18 cellular contexts compared by ENCODE assay signal in genomic region chr13:94325660-94326059, GRCh38.
DNase-seq lines count a peak whose midpoint lies in the region; ATAC-seq, FAIRE-seq and TF ChIP-seq lines count a peak whose summit lies in the region.
"Had no signal": no experiment of that assay in that cellular context is flagged by ENCODE, and none has a peak within 500 bp of the region (broad histone marks: within the 10 kb centered on the region; RNA-seq: fewer than 3 reads in every experiment).

No MANE protein-coding gene starts in this region.

- no peak for DNase-seq in right lobe of liver
- peak; percentile 25 for DNase-seq in astrocyte of the hippocampus (ENCODE audit: low read depth, low spot score)
- no peak for DNase-seq in mesothelial cell of epicardium (ENCODE audit: low spot score in 2 of 2, unreplicated experiment in 2 of 2)
- DNase-seq in urothelium cell line (ENCODE audit: low spot score) = peak; percentile 30
- no peak for DNase-seq in foreskin fibroblast
- DNase-seq: amygdala; cerebellar nuclear complex; DMS79; foreskin melanocyte; naive thymus-derived CD8-positive, alpha-beta T cell; NCI-H1417 treated with DMSO at 0.1 percent for 48 hours; NCI-H446; stimulated activated naive CD4-positive, alpha-beta T cell; WERI-Rb-1 had no signal

- TF ChIP-seq RAD21 in liver (IDR thresholded peaks at IDR 0.05) = peak in 1 of 2 donors; percentile 34

- WGBS in liver = 89% methylated on average over 6 of the region's 6 CpGs
- WGBS in right lobe of liver (ENCODE audit: insufficient coverage, low coverage, low lambda C conversion rate, missing lambda C conversion rate) = 90% methylated on average over 4 of the region's 6 CpGs

- TF ChIP-seq POLR2A in right lobe of liver (IDR thresholded peaks at IDR 0.05) = no peak

- H3K27ac ChIP-seq in liver (ENCODE audit: low read depth in 1 of 2, low read length in 2 of 2) = no peak overlapping the region
- no peak overlapping the region for H3K27ac ChIP-seq in right lobe of liver
- H3K27ac ChIP-seq: WERI-Rb-1 had no signal

- H3K27me3 Mint-ChIP-seq in mesothelial cell of epicardium (ENCODE audit: low read depth) = no peaks in the 10 kb centered on the region
- H3K27me3 Mint-ChIP-seq: activated T-helper 17 cell treated with anti-CD3 and anti-CD28 coated beads, Interleukin-2, amount 50 U/mL, for 72 hours had no signal

- peak overlapping the region; percentile 35 for H3K27ac Mint-ChIP-seq in mesothelial cell of epicardium
- H3K27ac Mint-ChIP-seq: activated T-helper 17 cell treated with anti-CD3 and anti-CD28 coated beads, Interleukin-2, amount 50 U/mL, for 72 hours had no signal

- H3K36me3 ChIP-seq in liver (ENCODE audit: control insufficient read depth in 4 of 4, insufficient read depth in 3 of 4, low read depth in 1 of 4, low read length in 3 of 4) (no peaks in the 10 kb centered on the region), right lobe of liver (no peaks in the 10 kb centered on the region)

- H3K9me3 ChIP-seq in liver (ENCODE audit: control insufficient read depth in 4 of 4, low read length in 3 of 4) (no peaks in the 10 kb centered on the region), right lobe of liver (no peaks in the 10 kb centered on the region)

- H3K4me1 Mint-ChIP-seq in mesothelial cell of epicardium = peaks cover 54% of the 10 kb centered on the region

- peak; percentile 37 for FAIRE-seq in urothelium cell line (lab: Jason Lieb, UNC)

- H3K27me3 ChIP-seq in liver (ENCODE audit: control insufficient read depth in 4 of 4, insufficient read depth in 4 of 4, low read length in 3 of 4) (no peaks in the 10 kb centered on the region), right lobe of liver (no peaks in the 10 kb centered on the region)

- ATAC-seq in right lobe of liver (no peak), HG03139 (IDR thresholded peaks at IDR 0.05; ENCODE audit: unreplicated experiment) (no peak), HG03520 (IDR thresholded peaks at IDR 0.05; ENCODE audit: unreplicated experiment) (no peak)
- ATAC-seq: activated T-helper 17 cell treated with anti-CD3 and anti-CD28 coated beads, Interleukin-2, amount 50 U/mL, for 72 hours; naive thymus-derived CD8-positive, alpha-beta T cell had no signal

- H3K9ac ChIP-seq in liver (ENCODE audit: low read depth in 1 of 2, low read length in 2 of 2) = no peak overlapping the region

- peaks cover 2 to 17% (median 14%) of the 10 kb centered on the region in 4 donors for H3K4me1 ChIP-seq in liver (ENCODE audit: control insufficient read depth in 4 of 4, insufficient read depth in 4 of 4, low read length in 3 of 4)
- peaks cover 0 to 18% (median 7%) of the 10 kb centered on the region in 4 donors for H3K4me1 ChIP-seq in right lobe of liver

- H3K36me3 Mint-ChIP-seq in mesothelial cell of epicardium = peaks cover 11% of the 10 kb centered on the region

- TF ChIP-seq CTCF in liver (IDR thresholded peaks at IDR 0.05; ENCODE audit: low read depth, low read length, missing input control) (no peak), right lobe of liver (IDR thresholded peaks at IDR 0.05) (no peak), mesothelial cell of epicardium (IDR thresholded peaks at IDR 0.05; ENCODE audit: unreplicated experiment) (no peak), foreskin fibroblast (IDR thresholded peaks at IDR 0.05; ENCODE audit: low read depth, low read length) (no peak)

- intact Hi-C loops in right lobe of liver (cut with DNase I) = no loop called here

- H3K4me3 Mint-ChIP-seq in mesothelial cell of epicardium = no peak overlapping the region
- H3K4me3 Mint-ChIP-seq: activated T-helper 17 cell treated with anti-CD3 and anti-CD28 coated beads, Interleukin-2, amount 50 U/mL, for 72 hours had no signal

- peaks cover 13% of the 10 kb centered on the region for H3K9me3 Mint-ChIP-seq in mesothelial cell of epicardium

- H3K4me3 ChIP-seq in liver (ENCODE audit: low read depth in 1 of 3, low read length in 3 of 3) (no peak overlapping the region), right lobe of liver (no peak overlapping the region), foreskin fibroblast (ENCODE audit: low read depth in 1 of 2, low read length in 2 of 2) (no peak overlapping the region)

TF ChIP-seq in liver, 16 proteins besides CTCF, POLR2A, EP300 and RAD21:
- TF ChIP-seq HNF4A (conservative IDR thresholded peaks at IDR 0.05) = no peak
- TF ChIP-seq RXRA (IDR thresholded peaks at IDR 0.05) = peak; percentile 15 to 48
- no peak for TF ChIP-seq TAF1 (conservative IDR thresholded peaks at IDR 0.05)
- TF ChIP-seq JUND (IDR thresholded peaks at IDR 0.05) = peak in 1 of 2 donors; percentile 4
- peak; percentile 97 for TF ChIP-seq NR2F2 (IDR thresholded peaks at IDR 0.05)

Comparison
In these comparisons a context has a peak if more than half of its experiments do, and no peak if none do; other contexts are left out.
1. DNase-seq: peak in astrocyte of the hippocampus (single experiment) and urothelium cell line (single experiment); none in right lobe of liver (0 of 3), mesothelial cell of epicardium (0 of 2) and foreskin fibroblast (0 of 2).